In the genomic region with DNA sequence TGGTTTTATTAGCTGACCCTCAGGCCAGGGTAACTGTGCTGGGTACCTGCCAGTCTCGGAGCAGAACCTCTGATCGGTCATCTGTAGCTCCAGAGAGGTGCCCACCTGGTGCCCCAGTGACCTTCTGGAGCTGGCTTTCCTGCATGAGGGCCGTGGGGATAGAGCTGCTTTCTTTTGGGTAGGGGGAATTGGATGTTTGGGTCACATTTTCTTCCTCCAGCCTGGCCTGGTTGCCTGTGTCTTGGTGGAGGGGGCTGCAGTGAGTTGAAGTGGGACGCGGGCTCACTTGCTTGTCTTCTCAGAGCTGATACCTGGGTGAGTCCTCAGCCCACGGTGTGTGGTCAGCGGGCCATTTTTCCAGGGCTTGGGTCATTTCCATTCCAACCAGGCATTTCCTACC, we compare ENCODE assay signal across 10 cellular contexts. TPM values are rescaled to one million over a fixed set of nuclear protein-coding genes. Genes with fewer than 3 reads are reported as not detected.
A peak's percentile ranks its signal among the peaks of the same experiment; 100 is the strongest.
DNase-seq lines count a peak whose midpoint lies in the region; ATAC-seq and TF ChIP-seq lines count a peak whose summit lies in the region.
"Had no signal": no experiment of that assay in that cellular context is flagged by ENCODE, and none has a peak within 500 bp of the region (broad histone marks: within the 10 kb centered on the region; RNA-seq: fewer than 3 reads in every experiment).

No MANE protein-coding gene starts in this region.

- TF ChIP-seq CTCF in GM06990 (IDR thresholded peaks at IDR 0.05; ENCODE audit: insufficient read depth, low read length, poor library complexity, severe bottlenecking) (no peak), Peyer's patch (IDR thresholded peaks at IDR 0.05) (no peak), esophagus squamous epithelium (IDR thresholded peaks at IDR 0.05) (no peak), psoas muscle (IDR thresholded peaks at IDR 0.05) (no peak)

- ATAC-seq in psoas muscle = no peak
- no peak for ATAC-seq in HG02884 (IDR thresholded peaks at IDR 0.05; ENCODE audit: unreplicated experiment)
- ATAC-seq: K562; stimulated activated naive CD8-positive, alpha-beta T cell treated with anti-CD3 and anti-CD28 coated beads, Interleukin-15, amount 100 ng/mL, for 72 hours had no signal

- peaks cover 0 to 54% (median 5%) of the 10 kb centered on the region in 4 donors for H3K4me1 ChIP-seq in Peyer's patch
- peaks cover 53 to 87% (median 53%) of the 10 kb centered on the region in 3 donors for H3K4me1 ChIP-seq in esophagus squamous epithelium
- H3K4me1 ChIP-seq in psoas muscle = peaks cover 62% of the 10 kb centered on the region

- H3K27me3 ChIP-seq in GM06990 (replicated peaks; ENCODE audit: control insufficient read depth, insufficient read depth, low read length) = no peaks in the 10 kb centered on the region
- H3K27me3 ChIP-seq in Peyer's patch = no peaks in the 10 kb centered on the region
- no peaks in the 10 kb centered on the region for H3K27me3 ChIP-seq in esophagus squamous epithelium
- H3K27me3 ChIP-seq in psoas muscle (ENCODE audit: insufficient read depth in 3 of 3, low read length in 2 of 3) = no peaks in the 10 kb centered on the region

- no peaks in the 10 kb centered on the region for H3K9me3 ChIP-seq in Peyer's patch
- H3K9me3 ChIP-seq in esophagus squamous epithelium = no peaks in the 10 kb centered on the region
- no peaks in the 10 kb centered on the region for H3K9me3 ChIP-seq in psoas muscle

- H3K4me3 ChIP-seq in GM06990 (replicated peaks; ENCODE audit: low read depth, low read length) (peak overlapping the region; percentile 79), Peyer's patch (no peak overlapping the region), esophagus squamous epithelium (peak overlapping the region in 3 of 4 donors; percentile 10 to 90 (median 64)), psoas muscle (peak overlapping the region; percentile 90)
- H3K4me3 ChIP-seq: K562 had no signal

- 96 to 100% methylated on average over 2 to 3 of the region's 7 CpGs for WGBS in esophagus squamous epithelium, 2 donors
- WGBS in psoas muscle, 3 donors = 91 to 92% (median 92%) methylated on average over 7 of the region's 7 CpGs

- intact Hi-C loops in esophagus squamous epithelium (cut with DNase I) = loop anchor here (10.0 kb wide), 1 partner anchor 71 kb away; no protein-coding TSS in a partner anchor
- intact Hi-C loops in psoas muscle (cut with DNase I) = loop anchor here in 1 of 2 donors (2.0 to 5.0 kb wide), 2 partner anchors 67 to 91 kb away; partner anchors contain the start of gene ARPIN

- peak overlapping the region in 3 of 4 donors; percentile 23 to 95 (median 95) for H3K27ac ChIP-seq in Peyer's patch
- H3K27ac ChIP-seq in esophagus squamous epithelium = peak overlapping the region; percentile 89 to 97 (median 92)
- peak overlapping the region; percentile 65 for H3K27ac ChIP-seq in psoas muscle

- H3K36me3 ChIP-seq in GM06990 (ENCODE audit: control insufficient read depth, insufficient read depth, low read length) = no peaks in the 10 kb centered on the region; the same call in 1 of the 2 replicates
- H3K36me3 ChIP-seq in Peyer's patch = no peaks in the 10 kb centered on the region
- H3K36me3 ChIP-seq in esophagus squamous epithelium = no peaks in the 10 kb centered on the region
- H3K36me3 ChIP-seq in psoas muscle (ENCODE audit: insufficient read depth in 1 of 2, low read depth in 1 of 2) = no peaks in the 10 kb centered on the region

- TF ChIP-seq POLR2A in Peyer's patch (IDR thresholded peaks at IDR 0.05) = no peak
- TF ChIP-seq POLR2A in esophagus squamous epithelium (IDR thresholded peaks at IDR 0.05) = no peak

- DNase-seq in GM06990 (ENCODE audit: extremely low read depth, insufficient read length) (no peak), Peyer's patch (no peak), esophagus squamous epithelium (lab: John Stamatoyannopoulos, UW) (no peak), psoas muscle (no peak), DMS114 treated with DMSO at 0.1 percent for 48 hours (lab: John Stamatoyannopoulos, UW; ENCODE audit: unreplicated experiment) (no peak), HuH-7 (ENCODE audit: low spot score) (no peak), superior temporal gyrus (ENCODE audit: extremely low spot score) (no peak)
- DNase-seq: stimulated activated naive CD8-positive, alpha-beta T cell treated with anti-CD3 and anti-CD28 coated beads, Interleukin-15, amount 100 ng/mL, for 72 hours had no signal

RNA-seq across cellular contexts. Expression of gene ZNF710, which starts 2.6 kb away (rescaled TPM):
- total RNA-seq in Peyer's patch (10 to 100 TPM; 19.8 to 31.3 (median 23.2) TPM), esophagus squamous epithelium (10 to 100 TPM; 15.1 to 27.4 (median 21.4) TPM), psoas muscle (1 to 10 TPM; 3.1 to 8.1 (median 5.6) TPM)
- 1 to 10 TPM; 1.3 to 4.5 (median 1.9) TPM for polyA plus RNA-seq in psoas muscle

Comparison
In these comparisons a context has a peak if more than half of its experiments do, and no peak if none do; other contexts are left out.
1. H3K4me3 ChIP-seq: peak in GM06990 (single experiment), esophagus squamous epithelium (3 of 4) and psoas muscle (single experiment); none in Peyer's patch (0 of 4).
2. Peak in every context shown above with its lines, with median percentiles within 50 percentile points of each other: H3K27ac ChIP-seq.